In the genomic region with DNA sequence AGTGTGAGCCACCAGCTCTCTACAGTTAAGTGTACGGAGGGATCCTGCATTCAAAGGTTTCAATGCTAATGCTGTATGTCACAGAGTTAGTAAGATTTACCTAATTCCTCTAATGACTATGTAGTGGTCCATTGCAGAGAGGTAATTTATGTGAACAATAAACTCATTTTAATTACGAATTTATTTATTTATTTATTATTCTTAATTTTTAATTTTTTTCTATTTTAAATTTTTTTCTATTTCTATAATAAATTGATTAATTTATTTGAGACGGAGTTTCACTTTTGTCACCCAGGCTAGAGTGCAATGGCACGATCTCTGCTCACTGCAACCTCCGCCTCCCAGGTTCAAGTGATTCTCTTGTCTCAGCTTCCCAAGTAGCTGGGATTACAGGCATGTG, we compare ENCODE assay signal across 18 cellular contexts. TPM values are rescaled to one million over a fixed set of nuclear protein-coding genes. Genes with fewer than 3 reads are reported as not detected.
"Had no signal": no experiment of that assay in that cellular context is flagged by ENCODE, and none has a peak within 500 bp of the region (broad histone marks: within the 10 kb centered on the region; RNA-seq: fewer than 3 reads in every experiment).

No MANE protein-coding gene starts in this region.

RNA-seq across cellular contexts. Expression of gene CACNG8, which starts 14.1 kb away (rescaled TPM):
- total RNA-seq: activated naive CD4-positive, alpha-beta T cell treated with anti-CD3 and anti-CD28 coated beads for 36 hours; activated naive CD4-positive, alpha-beta T cell treated with anti-CD3 and anti-CD28 coated beads, Interleukin-2, amount 50 U/mL, for 72 hours; activated naive CD8-positive, alpha-beta T cell treated with anti-CD3 and anti-CD28 coated beads for 36 hours; activated naive CD8-positive, alpha-beta T cell treated with anti-CD3 and anti-CD28 coated beads, Interleukin-2, amount 10 ng/mL, durations not matched to agents 7 days and 5 days; activated T-cell treated with anti-CD3 and anti-CD28 coated beads, Interleukin-2, amount 50 U/mL, for 4 hours; activated T-helper 1 cell treated with anti-CD3 and anti-CD28 coated beads, Interleukin-12 subunit alpha, Interleukin-12 subunit beta, Interleukin-2, Interleukin-4 antibody, amounts not matched to agents 30 ng/mL and 10 ng/mL and 1 ng/mL, durations not matched to agents 14 hours and 24 hours and 36 hours; activated T-helper 2 cell treated with anti-CD3 and anti-CD28 coated beads, Interferon-gamma antibody, Interleukin-2, Interleukin-4, amounts not matched to agents 10 μg/mL and 5 μg/mL and 100 μg/mL, durations not matched to agents 14 hours and 24 hours and 36 hours; body of pancreas; bronchial epithelial cell had no signal

RNA-seq across cellular contexts. Expression of gene CACNG7, which starts 39.5 kb away (rescaled TPM):
- total RNA-seq: activated naive CD4-positive, alpha-beta T cell treated with anti-CD3 and anti-CD28 coated beads for 36 hours; activated naive CD4-positive, alpha-beta T cell treated with anti-CD3 and anti-CD28 coated beads, Interleukin-2, amount 50 U/mL, for 72 hours; activated naive CD8-positive, alpha-beta T cell treated with anti-CD3 and anti-CD28 coated beads for 36 hours; activated naive CD8-positive, alpha-beta T cell treated with anti-CD3 and anti-CD28 coated beads, Interleukin-2, amount 10 ng/mL, durations not matched to agents 7 days and 5 days; activated T-cell treated with anti-CD3 and anti-CD28 coated beads, Interleukin-2, amount 50 U/mL, for 4 hours; activated T-cell treated with anti-CD3 and anti-CD28 coated beads, Interleukin-2, amount 50 U/mL, for 72 hours; activated T-helper 1 cell treated with anti-CD3 and anti-CD28 coated beads, Interleukin-12 subunit alpha, Interleukin-12 subunit beta, Interleukin-2, Interleukin-4 antibody, amounts not matched to agents 30 ng/mL and 10 ng/mL and 1 ng/mL, durations not matched to agents 14 hours and 24 hours and 36 hours; activated T-helper 17 cell treated with anti-CD3 and anti-CD28 coated beads, Interleukin-2, amount 50 U/mL, for 72 hours; activated T-helper 2 cell treated with anti-CD3 and anti-CD28 coated beads, Interferon-gamma antibody, Interleukin-2, Interleukin-4, amounts not matched to agents 10 μg/mL and 5 μg/mL and 100 μg/mL, durations not matched to agents 14 hours and 24 hours and 36 hours; aorta; ascending aorta; body of pancreas; breast epithelium; bronchial epithelial cell; cardiac septum; chondrocyte had no signal

RNA-seq across cellular contexts. Expression of gene CACNG6, which starts 42.8 kb away (rescaled TPM):
- total RNA-seq: activated naive CD4-positive, alpha-beta T cell treated with anti-CD3 and anti-CD28 coated beads for 36 hours; activated naive CD4-positive, alpha-beta T cell treated with anti-CD3 and anti-CD28 coated beads, Interleukin-2, amount 50 U/mL, for 72 hours; activated naive CD8-positive, alpha-beta T cell treated with anti-CD3 and anti-CD28 coated beads for 36 hours; activated naive CD8-positive, alpha-beta T cell treated with anti-CD3 and anti-CD28 coated beads, Interleukin-2, amount 10 ng/mL, durations not matched to agents 7 days and 5 days; activated T-cell treated with anti-CD3 and anti-CD28 coated beads, Interleukin-2, amount 50 U/mL, for 4 hours; activated T-cell treated with anti-CD3 and anti-CD28 coated beads, Interleukin-2, amount 50 U/mL, for 72 hours; activated T-helper 1 cell treated with anti-CD3 and anti-CD28 coated beads, Interleukin-12 subunit alpha, Interleukin-12 subunit beta, Interleukin-2, Interleukin-4 antibody, amounts not matched to agents 30 ng/mL and 10 ng/mL and 1 ng/mL, durations not matched to agents 14 hours and 24 hours and 36 hours; activated T-helper 17 cell treated with anti-CD3 and anti-CD28 coated beads, Interleukin-2, amount 50 U/mL, for 72 hours; activated T-helper 2 cell treated with anti-CD3 and anti-CD28 coated beads, Interferon-gamma antibody, Interleukin-2, Interleukin-4, amounts not matched to agents 10 μg/mL and 5 μg/mL and 100 μg/mL, durations not matched to agents 14 hours and 24 hours and 36 hours; adrenal gland; aorta; ascending aorta; body of pancreas; breast epithelium; cardiac septum; cerebellum; chondrocyte had no signal
